8 cellular contexts compared by ENCODE assay signal in the genomic region with DNA sequence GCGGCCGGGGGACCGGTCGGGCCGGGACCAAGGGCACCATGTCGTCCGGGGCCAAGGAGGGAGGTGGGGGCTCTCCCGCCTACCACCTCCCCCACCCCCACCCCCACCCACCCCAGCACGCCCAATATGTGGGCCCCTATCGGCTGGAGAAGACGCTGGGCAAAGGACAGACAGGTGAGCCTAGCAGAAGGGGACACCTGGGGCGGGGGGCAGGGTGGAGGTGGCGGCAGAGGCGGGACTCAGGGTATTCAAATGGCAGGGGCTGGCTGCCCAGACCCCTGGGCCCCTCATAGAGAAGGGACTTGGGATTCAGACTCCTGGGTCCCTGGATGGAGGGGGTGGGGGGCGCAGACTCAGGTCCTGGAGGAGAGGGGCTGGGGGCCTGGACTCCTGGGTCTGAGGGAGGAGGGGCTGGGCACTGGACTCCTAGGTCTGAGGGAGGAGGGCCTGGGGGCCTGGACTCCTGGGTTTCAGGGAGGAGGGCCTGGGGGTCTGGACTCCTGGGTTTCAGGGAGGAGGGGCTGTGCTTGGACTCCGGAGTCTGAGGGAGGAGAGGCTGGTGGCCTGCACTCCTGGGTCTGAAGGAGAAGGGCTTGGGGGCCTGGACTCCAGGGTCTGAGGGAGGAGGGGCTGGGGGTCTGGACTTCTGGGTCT. TPM values are rescaled to one million over a fixed set of nuclear protein-coding genes. Genes with fewer than 3 reads are reported as not detected.
DNase-seq lines count a peak whose midpoint lies in the region; ATAC-seq and TF ChIP-seq lines count a peak whose summit lies in the region.

No MANE protein-coding gene starts in this region.

- H3K27ac ChIP-seq in layer of hippocampus (ENCODE audit: low read depth, low read length) = peak overlapping the region; percentile 98

- H3K27me3 Mint-ChIP-seq in activated naive CD4-positive, alpha-beta T cell treated with anti-CD3 and anti-CD28 coated beads, Interleukin-2, amount 50 U/mL, for 24 hours = no peaks in the 10 kb centered on the region
- H3K27me3 Mint-ChIP-seq in type B pancreatic cell = no peaks in the 10 kb centered on the region

- H3K4me1 Mint-ChIP-seq in activated naive CD4-positive, alpha-beta T cell treated with anti-CD3 and anti-CD28 coated beads, Interleukin-2, amount 50 U/mL, for 24 hours = peaks cover 17% of the 10 kb centered on the region
- H3K4me1 Mint-ChIP-seq in type B pancreatic cell (ENCODE audit: unreplicated experiment) = peaks cover 18% of the 10 kb centered on the region

- TF ChIP-seq CTCF in astrocyte of the cerebellum (IDR thresholded peaks at IDR 0.05; ENCODE audit: low read depth, low read length, missing control alignments) = no peak
- TF ChIP-seq CTCF in type B pancreatic cell (conservative IDR thresholded peaks at IDR 0.05) = no peak

- no peak for DNase-seq in activated naive CD4-positive, alpha-beta T cell treated with anti-CD3 and anti-CD28 coated beads, Interleukin-2, amount 50 U/mL, for 72 hours (ENCODE audit: low spot score in 2 of 2)
- DNase-seq in astrocyte of the cerebellum (ENCODE audit: low read depth) = no peak
- no peak for DNase-seq in type B pancreatic cell (ENCODE audit: extremely low spot score, unreplicated experiment)
- no peak for DNase-seq in activated CD4-positive, alpha-beta T cell treated with anti-CD3 and anti-CD28 coated beads for 1 hour
- no peak for DNase-seq in retina
- DNase-seq in activated CD4-positive, CD25-positive, alpha-beta regulatory T cell treated with anti-CD3 and anti-CD28 coated beads, Interleukin-2, amount 50 U/mL, for 72 hours = no peak

- in situ Hi-C loops in astrocyte of the cerebellum (cut with HindIII; ENCODE audit: low sequenced_read_pairs) = no loop called here

- peak overlapping the region; percentile 26 for H3K4me3 Mint-ChIP-seq in activated naive CD4-positive, alpha-beta T cell treated with anti-CD3 and anti-CD28 coated beads, Interleukin-2, amount 50 U/mL, for 24 hours
- peak overlapping the region; percentile 77 for H3K4me3 Mint-ChIP-seq in type B pancreatic cell

- no peak overlapping the region for H3K27ac Mint-ChIP-seq in activated naive CD4-positive, alpha-beta T cell treated with anti-CD3 and anti-CD28 coated beads, Interleukin-2, amount 50 U/mL, for 24 hours
- peak overlapping the region in 1 of 2 donors; percentile 51 for H3K27ac Mint-ChIP-seq in activated naive CD4-positive, alpha-beta T cell treated with anti-CD3 and anti-CD28 coated beads, Interleukin-2, amount 50 U/mL, for 72 hours
- H3K27ac Mint-ChIP-seq in type B pancreatic cell = no peak overlapping the region

- peaks cover 3% of the 10 kb centered on the region for H3K36me3 Mint-ChIP-seq in activated naive CD4-positive, alpha-beta T cell treated with anti-CD3 and anti-CD28 coated beads, Interleukin-2, amount 50 U/mL, for 24 hours
- H3K36me3 Mint-ChIP-seq in activated naive CD4-positive, alpha-beta T cell treated with anti-CD3 and anti-CD28 coated beads, Interleukin-2, amount 50 U/mL, for 72 hours = peaks cover 5 to 6% of the 10 kb centered on the region in 2 donors
- H3K36me3 Mint-ChIP-seq in type B pancreatic cell = peaks cover 4% of the 10 kb centered on the region

- no peaks in the 10 kb centered on the region for H3K9me3 Mint-ChIP-seq in activated naive CD4-positive, alpha-beta T cell treated with anti-CD3 and anti-CD28 coated beads, Interleukin-2, amount 50 U/mL, for 24 hours
- H3K9me3 Mint-ChIP-seq in activated naive CD4-positive, alpha-beta T cell treated with anti-CD3 and anti-CD28 coated beads, Interleukin-2, amount 50 U/mL, for 72 hours = no peaks in the 10 kb centered on the region
- H3K9me3 Mint-ChIP-seq in type B pancreatic cell = no peaks in the 10 kb centered on the region

- H3K4me3 ChIP-seq in astrocyte of the cerebellum (ENCODE audit: low read depth, low read length) = peak overlapping the region; percentile 43

- no peak for ATAC-seq in activated naive CD4-positive, alpha-beta T cell treated with anti-CD3 and anti-CD28 coated beads, Interleukin-2, amount 50 U/mL, for 72 hours

- no peaks in the 10 kb centered on the region for H3K27me3 ChIP-seq in layer of hippocampus (ENCODE audit: control insufficient read depth, insufficient read depth, low read length)

RNA-seq across cellular contexts. Expression of gene BRSK1, which starts 0.7 kb away (rescaled TPM):
- 1 to 10 TPM; 6.7 to 8.4 TPM for total RNA-seq in activated naive CD4-positive, alpha-beta T cell treated with anti-CD3 and anti-CD28 coated beads, Interleukin-2, amount 50 U/mL, for 72 hours
- 9.8 and 32.3 TPM in 2 replicates for total RNA-seq in type B pancreatic cell (ENCODE audit: low replicate concordance)

RNA-seq across cellular contexts. Expression of gene HSPBP1, which starts 4.6 kb away (rescaled TPM):
- total RNA-seq in activated naive CD4-positive, alpha-beta T cell treated with anti-CD3 and anti-CD28 coated beads, Interleukin-2, amount 50 U/mL, for 72 hours = 10 to 100 TPM; 24.9 to 40.8 TPM
- 37.8 and 50.7 TPM in 2 replicates for total RNA-seq in type B pancreatic cell (ENCODE audit: low replicate concordance)

RNA-seq across cellular contexts. Expression of gene PPP6R1, which starts 25.7 kb away (rescaled TPM):
- 100 to 1,000 TPM; 160 to 225 TPM for total RNA-seq in activated naive CD4-positive, alpha-beta T cell treated with anti-CD3 and anti-CD28 coated beads, Interleukin-2, amount 50 U/mL, for 72 hours
- total RNA-seq in type B pancreatic cell (ENCODE audit: low replicate concordance) = 71.5 and 72.3 TPM in 2 replicates

RNA-seq across cellular contexts. Expression of gene TMEM150B, which starts 40.6 kb away (rescaled TPM):
- not detected for total RNA-seq in activated naive CD4-positive, alpha-beta T cell treated with anti-CD3 and anti-CD28 coated beads, Interleukin-2, amount 50 U/mL, for 72 hours
- 1.2 and 1.6 TPM in 2 replicates for total RNA-seq in type B pancreatic cell (ENCODE audit: low replicate concordance)

RNA-seq across cellular contexts. Expression of gene KMT5C, which starts 55.1 kb away (rescaled TPM):
- total RNA-seq in activated naive CD4-positive, alpha-beta T cell treated with anti-CD3 and anti-CD28 coated beads, Interleukin-2, amount 50 U/mL, for 72 hours = 10 to 100 TPM; 30.7 to 56.2 TPM
- 26.9 and 32.9 TPM in 2 replicates for total RNA-seq in type B pancreatic cell (ENCODE audit: low replicate concordance)
